ENCODE assay signal across 1 cellular context in genomic region chr3:25664066-25664809, GRCh38.
TF ChIP-seq lines count a peak whose summit lies in the region.

No MANE protein-coding gene starts in this region.

TF ChIP-seq in K562, 482 proteins besides CTCF, POLR2A, EP300 and RAD21 (continued from another document):
- TF ChIP-seq, protein P1, sequence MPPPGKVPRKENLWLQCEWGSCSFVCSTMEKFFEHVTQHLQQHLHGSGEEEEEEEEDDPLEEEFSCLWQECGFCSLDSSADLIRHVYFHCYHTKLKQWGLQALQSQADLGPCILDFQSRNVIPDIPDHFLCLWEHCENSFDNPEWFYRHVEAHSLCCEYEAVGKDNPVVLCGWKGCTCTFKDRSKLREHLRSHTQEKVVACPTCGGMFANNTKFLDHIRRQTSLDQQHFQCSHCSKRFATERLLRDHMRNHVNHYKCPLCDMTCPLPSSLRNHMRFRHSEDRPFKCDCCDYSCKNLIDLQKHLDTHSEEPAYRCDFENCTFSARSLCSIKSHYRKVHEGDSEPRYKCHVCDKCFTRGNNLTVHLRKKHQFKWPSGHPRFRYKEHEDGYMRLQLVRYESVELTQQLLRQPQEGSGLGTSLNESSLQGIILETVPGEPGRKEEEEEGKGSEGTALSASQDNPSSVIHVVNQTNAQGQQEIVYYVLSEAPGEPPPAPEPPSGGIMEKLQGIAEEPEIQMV (tag; conservative IDR thresholded peaks at IDR 0.05; ENCODE audit: low read depth): no peak
- no peak for TF ChIP-seq TCF3 (CRISPR knock-in tag; IDR thresholded peaks at IDR 0.05)
- no peak for TF ChIP-seq LEF1 (IDR thresholded peaks at IDR 0.05)
